Comparison of ENCODE assay signal across 13 cellular contexts in the genomic region with DNA sequence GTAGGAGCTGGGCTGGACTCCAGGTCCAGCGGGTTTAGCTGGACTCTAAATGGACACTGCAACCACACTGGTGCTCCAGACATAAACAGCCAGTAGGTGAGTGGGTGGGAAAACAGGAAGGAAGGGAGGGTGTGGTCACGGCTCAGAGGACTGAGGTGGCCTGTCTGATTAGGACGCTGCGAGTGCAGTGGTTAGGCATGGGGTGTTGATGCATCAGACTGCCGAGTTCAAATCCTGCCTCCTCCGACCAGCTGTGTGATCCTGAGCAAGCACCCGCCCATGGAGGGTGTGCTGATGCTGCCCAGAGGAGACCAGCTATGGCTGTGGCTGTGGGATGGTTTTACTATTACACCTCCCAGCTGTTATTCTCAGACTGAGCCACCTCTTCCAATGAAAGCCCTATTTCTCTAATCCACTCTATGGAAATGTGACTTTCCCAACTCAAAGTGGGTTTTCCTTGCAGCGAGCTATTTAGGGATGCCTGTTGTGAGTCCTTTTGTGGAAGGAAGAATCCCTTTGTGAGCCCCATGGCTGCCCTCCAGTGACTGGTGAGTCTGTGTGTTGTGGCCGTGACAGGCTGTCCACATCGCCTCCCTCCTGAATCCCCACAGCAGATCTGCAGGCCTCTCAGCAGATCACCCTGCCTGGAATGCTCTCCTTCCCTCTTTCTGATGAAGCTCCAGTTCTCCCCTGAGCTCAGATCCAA. TPM values are rescaled to one million over a fixed set of nuclear protein-coding genes. Genes with fewer than 3 reads are reported as not detected.
DNase-seq lines count a peak whose midpoint lies in the region; ATAC-seq and TF ChIP-seq lines count a peak whose summit lies in the region.
"Had no signal": no experiment of that assay in that cellular context is flagged by ENCODE, and none has a peak within 500 bp of the region (broad histone marks: within the 10 kb centered on the region; RNA-seq: fewer than 3 reads in every experiment).

No MANE protein-coding gene starts in this region.

- intact Hi-C loops in activated naive CD4-positive, alpha-beta T cell treated with anti-CD3 and anti-CD28 coated beads for 36 hours (cut with micrococcal nuclease), result no loop called here
- intact Hi-C loops in mucosa of descending colon (cut with DNase I, micrococcal nuclease), result no loop called here

- no peak overlapping the region for H3K4me3 Mint-ChIP-seq in activated naive CD4-positive, alpha-beta T cell treated with anti-CD3 and anti-CD28 coated beads for 36 hours
- H3K4me3 Mint-ChIP-seq in effector memory CD8-positive, alpha-beta T cell, result no peak overlapping the region
- H3K4me3 Mint-ChIP-seq: activated naive CD8-positive, alpha-beta T cell; nephron had no signal

- peaks cover 45% of the 10 kb centered on the region for H3K36me3 Mint-ChIP-seq in activated naive CD4-positive, alpha-beta T cell treated with anti-CD3 and anti-CD28 coated beads for 36 hours (ENCODE audit: low read depth)
- H3K36me3 Mint-ChIP-seq in effector memory CD8-positive, alpha-beta T cell (ENCODE audit: insufficient read depth), result peaks cover 7% of the 10 kb centered on the region

- H3K27me3 Mint-ChIP-seq in activated naive CD4-positive, alpha-beta T cell treated with anti-CD3 and anti-CD28 coated beads for 36 hours (ENCODE audit: low read depth), result no peaks in the 10 kb centered on the region
- no peaks in the 10 kb centered on the region for H3K27me3 Mint-ChIP-seq in effector memory CD8-positive, alpha-beta T cell
- H3K27me3 Mint-ChIP-seq: activated naive CD8-positive, alpha-beta T cell had no signal

- H3K4me1 Mint-ChIP-seq in activated naive CD4-positive, alpha-beta T cell treated with anti-CD3 and anti-CD28 coated beads for 36 hours (ENCODE audit: low read depth), result no peaks in the 10 kb centered on the region
- H3K4me1 Mint-ChIP-seq in effector memory CD8-positive, alpha-beta T cell (ENCODE audit: low read depth in 2 of 2), result peaks cover 11 to 15% of the 10 kb centered on the region in 2 donors

- no peaks in the 10 kb centered on the region for H3K9me3 Mint-ChIP-seq in activated naive CD4-positive, alpha-beta T cell treated with anti-CD3 and anti-CD28 coated beads for 36 hours
- peaks cover 0 to 2% of the 10 kb centered on the region in 2 donors for H3K9me3 Mint-ChIP-seq in effector memory CD8-positive, alpha-beta T cell
- H3K9me3 Mint-ChIP-seq: nephron had no signal

- no peak for ATAC-seq in effector memory CD8-positive, alpha-beta T cell (replicated peaks)
- peak; percentile 23 for ATAC-seq in stimulated activated naive CD8-positive, alpha-beta T cell treated with anti-CD3 and anti-CD28 coated beads, Interleukin-15, Interleukin-2, amounts not matched to agents 100 U/mL and 50 U/mL, for 24 hours
- ATAC-seq in HG02981 (IDR thresholded peaks at IDR 0.05; ENCODE audit: unreplicated experiment) (no peak), omental fat pad (ENCODE audit: low FRiP score) (no peak), mucosa of descending colon (no peak)

- DNase-seq in activated naive CD4-positive, alpha-beta T cell treated with Interleukin-2 at 50 U/mL for 16 hours, result peak; percentile 2
- DNase-seq in activated naive CD4-positive, alpha-beta T cell treated with anti-CD3 and anti-CD28 coated beads for 36 hours, result no peak
- peak; percentile 45 for DNase-seq in OCI-M1 (lab: John Stamatoyannopoulos, UW)
- DNase-seq in effector memory CD8-positive, alpha-beta T cell, result no peak
- no peak for DNase-seq in stimulated activated naive CD8-positive, alpha-beta T cell treated with anti-CD3 and anti-CD28 coated beads, Interleukin-15, Interleukin-2, amounts not matched to agents 100 U/mL and 50 U/mL, for 24 hours
- DNase-seq in omental fat pad (ENCODE audit: low spot score), result no peak
- DNase-seq in mucosa of descending colon, result no peak
- DNase-seq: NCI-H2029; stimulated activated CD4-positive, alpha-beta T cell treated with anti-CD3 and anti-CD28 coated beads, Interleukin-1b, Interleukin-23, amount 100 ng/mL, for 48 hours had no signal

- H3K27ac Mint-ChIP-seq in activated naive CD4-positive, alpha-beta T cell treated with anti-CD3 and anti-CD28 coated beads for 36 hours, result no peak overlapping the region
- peak overlapping the region; percentile 3 to 55 for H3K27ac Mint-ChIP-seq in effector memory CD8-positive, alpha-beta T cell
- H3K27ac Mint-ChIP-seq: nephron had no signal

- H3K36me3 ChIP-seq in mucosa of descending colon (ENCODE audit: low read depth), result no peaks in the 10 kb centered on the region
- H3K36me3 ChIP-seq: thoracic aorta had no signal

- peaks cover 9% of the 10 kb centered on the region for H3K4me1 ChIP-seq in mucosa of descending colon (ENCODE audit: low read depth)

- no peaks in the 10 kb centered on the region for H3K9me3 ChIP-seq in mucosa of descending colon
- H3K9me3 ChIP-seq: thoracic aorta had no signal

- no peak overlapping the region for H3K4me3 ChIP-seq in mucosa of descending colon
- H3K4me3 ChIP-seq: thoracic aorta had no signal

- TF ChIP-seq CTCF in omental fat pad (IDR thresholded peaks at IDR 0.05) (no peak), mucosa of descending colon (IDR thresholded peaks at IDR 0.05) (no peak)

- CTCF ChIA-PET in activated naive CD4-positive, alpha-beta T cell treated with anti-CD3 and anti-CD28 coated beads for 36 hours (lab: Charles Lee), result interaction anchor here (1.0 to 2.2 kb wide), 5 partner anchors 24 to 96 kb away, joined by 3 to 6 read pairs (median 3); no protein-coding TSS in a partner anchor

RNA-seq across cellular contexts. Expression of gene EDN2, which starts 56.6 kb away (rescaled TPM):
- not detected for total RNA-seq in activated naive CD4-positive, alpha-beta T cell treated with anti-CD3 and anti-CD28 coated beads for 36 hours
- total RNA-seq in omental fat pad (not detected), mucosa of descending colon (1 to 10 TPM; 1.6 to 5.8 (median 2.0) TPM)
- total RNA-seq: thoracic aorta had no signal

Comparison
In these comparisons a context has a peak if more than half of its experiments do, and no peak if none do; other contexts are left out.
1. DNase-seq: peak in activated naive CD4-positive, alpha-beta T cell treated with Interleukin-2 at 50 U/mL for 16 hours (single experiment) and OCI-M1 (single experiment); none in activated naive CD4-positive, alpha-beta T cell treated with anti-CD3 and anti-CD28 coated beads for 36 hours (single experiment), effector memory CD8-positive, alpha-beta T cell (0 of 3), stimulated activated naive CD8-positive, alpha-beta T cell treated with anti-CD3 and anti-CD28 coated beads, Interleukin-15, Interleukin-2, amounts not matched to agents 100 U/mL and 50 U/mL, for 24 hours (single experiment), omental fat pad (single experiment) and mucosa of descending colon (0 of 3).